ENCODE assay signal across 8 cellular contexts in genomic region chr12:121226871-121227270, GRCh38. TPM values are rescaled to one million over a fixed set of nuclear protein-coding genes. Genes with fewer than 3 reads are reported as not detected.
A peak's percentile ranks its signal among the peaks of the same experiment; 100 is the strongest.
DNase-seq lines count a peak whose midpoint lies in the region; ATAC-seq and TF ChIP-seq lines count a peak whose summit lies in the region.
"Not testable (repeated sequence)": the region's sequence is repeated elsewhere in the genome, so short reads cannot be mapped to it uniquely, and the experiment has no call there.

No MANE protein-coding gene starts in this region.

- WGBS in hepatocyte (ENCODE audit: low lambda C conversion rate, missing lambda C conversion rate), result 86% methylated on average over 8 of the region's 8 CpGs
- 94 to 96% methylated on average over 8 of the region's 8 CpGs for WGBS in thyroid gland, 2 donors

- not testable (repeated sequence) for TF ChIP-seq POLR2A in thyroid gland (IDR thresholded peaks at IDR 0.05)

- not testable (repeated sequence) for H3K27me3 ChIP-seq in CD4-positive, alpha-beta memory T cell (ENCODE audit: insufficient read depth, low read length); hepatocyte; mucosa of rectum (ENCODE audit: control insufficient read depth in 2 of 2, insufficient read depth in 2 of 2, low read length in 2 of 2); thyroid gland

- DNase-seq in CD4-positive, alpha-beta memory T cell; OCI-LY7 (ENCODE audit: low spot score); activated CD8-positive, alpha-beta memory T cell treated with anti-CD3 and anti-CD28 coated beads, Interleukin-2, amount 10 ng/mL, durations not matched to agents 7 days and 5 days; hepatocyte (ENCODE audit: low spot score); thyroid gland: not testable (repeated sequence)

- POLR2A ChIA-PET in CD4-positive, alpha-beta memory T cell (lab: Charles Lee; ENCODE audit: partially characterized antibody), result interaction anchor here (1.3 kb wide), 1 partner anchor 9 kb away, joined by 4 read pairs; no protein-coding TSS in a partner anchor
- POLR2A ChIA-PET in OCI-LY7 (lab: Charles Lee), result interaction anchor here (0.6 to 0.7 kb wide), 2 partner anchors 626 to 838 kb away, joined by 3 to 5 read pairs; no protein-coding TSS in a partner anchor

- H3K4me3 Mint-ChIP-seq in CD4-positive, alpha-beta memory T cell; activated CD8-positive, alpha-beta memory T cell treated with anti-CD3 and anti-CD28 coated beads, Interleukin-2, amount 10 ng/mL, durations not matched to agents 7 days and 5 days: not testable (repeated sequence)

- not testable (repeated sequence) for H3K79me2 ChIP-seq in OCI-LY7 (ENCODE audit: insufficient read depth, low read depth, low read length); hepatocyte

- peak; percentile 7 for ATAC-seq in GM19438 (IDR thresholded peaks at IDR 0.05; ENCODE audit: low read depth, unreplicated experiment)
- peak; percentile 9 for ATAC-seq in HG03045 (IDR thresholded peaks at IDR 0.05; ENCODE audit: unreplicated experiment)
- ATAC-seq in activated CD8-positive, alpha-beta memory T cell treated with anti-CD3 and anti-CD28 coated beads, Interleukin-2, amount 10 ng/mL, durations not matched to agents 7 days and 5 days, result not testable (repeated sequence)

- peak overlapping the region; percentile 57 to 87 (median 84) for H3K27ac Mint-ChIP-seq in CD4-positive, alpha-beta memory T cell
- H3K27ac Mint-ChIP-seq in activated CD8-positive, alpha-beta memory T cell treated with anti-CD3 and anti-CD28 coated beads, Interleukin-2, amount 10 ng/mL, durations not matched to agents 7 days and 5 days, result peak overlapping the region; percentile 60

- not testable (repeated sequence) for H4K20me1 ChIP-seq in OCI-LY7 (ENCODE audit: insufficient read depth, low read length); hepatocyte (ENCODE audit: insufficient read depth, poor library complexity, severe bottlenecking)

- intact Hi-C loops in CD4-positive, alpha-beta memory T cell (cut with micrococcal nuclease); OCI-LY7 (cut with micrococcal nuclease; ENCODE audit: unreplicated experiment); thyroid gland (cut with DNase I): not testable (repeated sequence)

- H3K4me1 Mint-ChIP-seq in CD4-positive, alpha-beta memory T cell, result peaks cover 33 to 63% (median 49%) of the 10 kb centered on the region in 4 donors
- peaks cover 65% of the 10 kb centered on the region for H3K4me1 Mint-ChIP-seq in activated CD8-positive, alpha-beta memory T cell treated with anti-CD3 and anti-CD28 coated beads, Interleukin-2, amount 10 ng/mL, durations not matched to agents 7 days and 5 days

- not testable (repeated sequence) for TF ChIP-seq CTCF in OCI-LY7 (conservative IDR thresholded peaks at IDR 0.05; ENCODE audit: low read length); hepatocyte (IDR thresholded peaks at IDR 0.05; ENCODE audit: poor library complexity); thyroid gland (IDR thresholded peaks at IDR 0.05)

- H3K4me1 ChIP-seq in CD4-positive, alpha-beta memory T cell (ENCODE audit: insufficient read depth, low read length), result peaks cover 65% of the 10 kb centered on the region
- peaks cover 19% of the 10 kb centered on the region for H3K4me1 ChIP-seq in OCI-LY7 (ENCODE audit: insufficient read depth, low read length, poor library complexity, severe bottlenecking)
- peaks cover 26% of the 10 kb centered on the region for H3K4me1 ChIP-seq in hepatocyte (ENCODE audit: insufficient read depth)
- peaks cover 28 to 33% of the 10 kb centered on the region in 2 donors for H3K4me1 ChIP-seq in mucosa of rectum (ENCODE audit: control insufficient read depth in 2 of 2, insufficient read depth in 2 of 2, low read length in 2 of 2)
- not testable (repeated sequence) for H3K4me1 ChIP-seq in thyroid gland

- not testable (repeated sequence) for H2AFZ ChIP-seq in OCI-LY7 (ENCODE audit: low read length); hepatocyte

- H3K36me3 Mint-ChIP-seq in CD4-positive, alpha-beta memory T cell, result peaks cover 18 to 39% of the 10 kb centered on the region in 2 donors
- peaks cover 61% of the 10 kb centered on the region for H3K36me3 Mint-ChIP-seq in activated CD8-positive, alpha-beta memory T cell treated with anti-CD3 and anti-CD28 coated beads, Interleukin-2, amount 10 ng/mL, durations not matched to agents 7 days and 5 days

- H3K27ac ChIP-seq in CD4-positive, alpha-beta memory T cell (ENCODE audit: low read depth, low read length); OCI-LY7 (ENCODE audit: low read depth, low read length, poor library complexity, severe bottlenecking): not testable (repeated sequence)
- H3K27ac ChIP-seq in hepatocyte (peak overlapping the region; percentile 97), mucosa of rectum (ENCODE audit: low read depth in 2 of 2, low read length in 2 of 2) (peak overlapping the region; percentile 91 to 92), thyroid gland (peak overlapping the region; percentile 17 to 72 (median 33))

- H3K9me3 ChIP-seq in CD4-positive, alpha-beta memory T cell (ENCODE audit: control insufficient read depth in 1 of 2, low read length in 2 of 2); OCI-LY7 (ENCODE audit: low read length); hepatocyte (ENCODE audit: low read depth); mucosa of rectum (ENCODE audit: control insufficient read depth in 2 of 2, low read length in 2 of 2); thyroid gland: not testable (repeated sequence)

- not testable (repeated sequence) for H3K4me3 ChIP-seq in CD4-positive, alpha-beta memory T cell (ENCODE audit: low read length in 2 of 2); OCI-LY7 (ENCODE audit: low read depth, low read length, poor library complexity, severe bottlenecking); hepatocyte; thyroid gland (replicated peaks in 1 of 3)
- peak overlapping the region in 1 of 2 donors; percentile 7 for H3K4me3 ChIP-seq in mucosa of rectum (ENCODE audit: low read length in 2 of 2)

- not testable (repeated sequence) for H3K27me3 Mint-ChIP-seq in CD4-positive, alpha-beta memory T cell; activated CD8-positive, alpha-beta memory T cell treated with anti-CD3 and anti-CD28 coated beads, Interleukin-2, amount 10 ng/mL, durations not matched to agents 7 days and 5 days

- CTCF ChIA-PET in CD4-positive, alpha-beta memory T cell (lab: Charles Lee; ENCODE audit: partially characterized antibody), result interaction anchor here (1.4 to 5.2 kb wide), 3 partner anchors 12 to 567 kb away, joined by 3 to 57 read pairs (median 3); no protein-coding TSS in a partner anchor
- CTCF ChIA-PET in OCI-LY7 (lab: Charles Lee; ENCODE audit: unreplicated experiment); activated CD8-positive, alpha-beta memory T cell treated with anti-CD3 and anti-CD28 coated beads, Interleukin-2, amount 10 ng/mL, durations not matched to agents 7 days and 5 days (lab: Charles Lee): not testable (repeated sequence)

- not testable (repeated sequence) for H3K9me2 ChIP-seq in OCI-LY7 (ENCODE audit: insufficient read depth, low read length); hepatocyte (replicated peaks; ENCODE audit: insufficient read depth)

- H3K36me3 ChIP-seq in CD4-positive, alpha-beta memory T cell (ENCODE audit: insufficient read depth, low read length); OCI-LY7 (ENCODE audit: insufficient read depth, low read length); hepatocyte (replicated peaks; ENCODE audit: insufficient read depth, low read depth); thyroid gland: not testable (repeated sequence)
- H3K36me3 ChIP-seq in mucosa of rectum (ENCODE audit: control insufficient read depth in 2 of 2, insufficient read depth in 2 of 2, low read length in 2 of 2), result peaks cover 29 to 39% of the 10 kb centered on the region in 2 donors

- not testable (repeated sequence) for BruUV-seq in OCI-LY7 (replicated peaks; lab: Mats Ljungman, UMichigan)

- H3K9me3 Mint-ChIP-seq in CD4-positive, alpha-beta memory T cell; activated CD8-positive, alpha-beta memory T cell treated with anti-CD3 and anti-CD28 coated beads, Interleukin-2, amount 10 ng/mL, durations not matched to agents 7 days and 5 days (ENCODE audit: low read depth): not testable (repeated sequence)

- H3K9ac ChIP-seq in mucosa of rectum (ENCODE audit: low read depth in 1 of 2, low read length in 2 of 2), result peak overlapping the region; percentile 63 to 66

- H3K4me2 ChIP-seq in OCI-LY7 (ENCODE audit: low read length) (peak overlapping the region; percentile 55; the same call in 1 of the 2 replicates), hepatocyte (peak overlapping the region; percentile 39)

RNA-seq across cellular contexts. Expression of gene P2RX4, which starts 16.9 kb away (rescaled TPM):
- total RNA-seq in CD4-positive, alpha-beta memory T cell, result 10 to 100 TPM; 48.3 to 57.1 TPM
- 10 to 100 TPM; 35.4 to 66.0 TPM for polyA plus RNA-seq in CD4-positive, alpha-beta memory T cell
- total RNA-seq in OCI-LY7 (2014; rRNA removed; shearing (Covaris generic)), result 10.8 and 11.3 TPM in 2 replicates
- 17.5 and 17.7 TPM in 2 replicates for total RNA-seq in OCI-LY7 (2022)
- 10 to 100 TPM; 52.6 to 64.8 TPM for total RNA-seq in activated CD8-positive, alpha-beta memory T cell treated with anti-CD3 and anti-CD28 coated beads, Interleukin-2, amount 10 ng/mL, durations not matched to agents 7 days and 5 days
- total RNA-seq in hepatocyte, result 81.8 and 114 TPM in 2 replicates
- 68.1 and 94.6 TPM in 2 replicates for polyA plus RNA-seq in hepatocyte
- total RNA-seq in thyroid gland, result 10 to 100 TPM; 36.8 to 87.3 (median 56.1) TPM
